Comparison of ENCODE assay signal across 25 cellular contexts in genomic region chr1:203954293-203954692, GRCh38.
A peak's percentile ranks its signal among the peaks of the same experiment; 100 is the strongest.
DNase-seq lines count a peak whose midpoint lies in the region; FAIRE-seq and TF ChIP-seq lines count a peak whose summit lies in the region.
"Had no signal": no experiment of that assay in that cellular context is flagged by ENCODE, and none has a peak within 500 bp of the region (broad histone marks: within the 10 kb centered on the region; RNA-seq: fewer than 3 reads in every experiment).

No MANE protein-coding gene starts in this region.

- TF ChIP-seq CTCF in HL-60 (IDR thresholded peaks at IDR 0.05; ENCODE audit: insufficient read depth, low read length), result no peak
- TF ChIP-seq CTCF in endothelial cell (IDR thresholded peaks at IDR 0.05; ENCODE audit: unreplicated experiment), result no peak
- TF ChIP-seq CTCF in breast epithelium (IDR thresholded peaks at IDR 0.05), result no peak

- H3K4ac ChIP-seq in trophoblast cell (ENCODE audit: low read depth, low read length), result no peak overlapping the region

- no peak overlapping the region for H3K4me2 ChIP-seq in trophoblast cell (ENCODE audit: low read length)
- H3K4me2 ChIP-seq: A549 had no signal

- FAIRE-seq in H54 (lab: Jason Lieb, UNC), result no peak
- FAIRE-seq: A549, GM12878, GM12892, GM18507 had no signal

- H3K79me2 ChIP-seq in trophoblast cell (ENCODE audit: control insufficient read depth, insufficient read depth, low read length, poor library complexity), result no peaks in the 10 kb centered on the region

- no peak overlapping the region for H2AK5ac ChIP-seq in trophoblast cell (ENCODE audit: low read length)

- no peak overlapping the region for H3K23ac ChIP-seq in trophoblast cell (ENCODE audit: low read length)

- H3K9ac ChIP-seq in trophoblast cell (ENCODE audit: low read length), result no peak overlapping the region
- H3K9ac ChIP-seq: BLaER1 treated with 17β-estradiol and CSF1 and Interleukin-3, amounts not matched to agents 10 nM and 100 nM had no signal

- H4K8ac ChIP-seq in trophoblast cell (ENCODE audit: low read depth, low read length), result no peak overlapping the region

- no peaks in the 10 kb centered on the region for H3K79me1 ChIP-seq in trophoblast cell (ENCODE audit: low read length)

- DNase-seq in HL-60 (ENCODE audit: low read depth in 1 of 2, low spot score in 1 of 2) (no peak), endothelial cell (ENCODE audit: low spot score) (no peak), trophoblast cell (peak in 1 of 2 donors; percentile 18), A172 (ENCODE audit: low spot score) (no peak), H54 (ENCODE audit: insufficient read length, low spot score) (no peak), breast epithelium (ENCODE audit: low spot score in 2 of 2) (no peak)
- DNase-seq in activated CD8-positive, alpha-beta memory T cell treated with anti-CD3 and anti-CD28 coated beads, Interleukin-2, amount 50 U/mL, for 48 hours, result no peak
- DNase-seq: 8988T; CD4-positive, alpha-beta memory T cell; CD4-positive, CD25-positive, alpha-beta regulatory T cell; CD8-positive, alpha-beta memory T cell; COR-L47; DMS 273 treated with DMSO at 0.1 percent for 48 hours; DMS153; DMS79; DND-41; EL; GDM1 had no signal

- no peak overlapping the region for H2BK5ac ChIP-seq in trophoblast cell (ENCODE audit: low read depth, low read length, poor library complexity)

- H2BK120ac ChIP-seq in trophoblast cell (ENCODE audit: insufficient read depth, low read length, poor library complexity), result peak overlapping the region; percentile 31

- H3K36me3 ChIP-seq in trophoblast cell (ENCODE audit: control insufficient read depth in 1 of 2, insufficient read depth in 2 of 2, low read length in 2 of 2) (no peaks in the 10 kb centered on the region), breast epithelium (no peaks in the 10 kb centered on the region)

- no peak overlapping the region for H2AFZ ChIP-seq in trophoblast cell (ENCODE audit: insufficient read depth, low read length, poor library complexity)

- no peak overlapping the region for H3K18ac ChIP-seq in trophoblast cell (ENCODE audit: low read length)

- no peak overlapping the region for H4K91ac ChIP-seq in trophoblast cell (ENCODE audit: low read depth, low read length)

- H3K9me3 ChIP-seq in trophoblast cell (ENCODE audit: insufficient read depth, low read depth, low read length) (peaks cover 6% of the 10 kb centered on the region), breast epithelium (peaks cover 11 to 22% of the 10 kb centered on the region in 2 donors)

- H3K27me3 ChIP-seq in HL-60 (ENCODE audit: insufficient read depth, poor library complexity, severe bottlenecking), result no peaks in the 10 kb centered on the region
- H3K27me3 ChIP-seq in trophoblast cell (ENCODE audit: insufficient read depth, low read length), result no peaks in the 10 kb centered on the region
- no peaks in the 10 kb centered on the region for H3K27me3 ChIP-seq in breast epithelium
- H3K27me3 ChIP-seq: BLaER1 treated with 17β-estradiol and CSF1 and Interleukin-3, amounts not matched to agents 10 nM and 100 nM had no signal

- H3K36me3 Mint-ChIP-seq in endothelial cell (ENCODE audit: low read depth, unreplicated experiment), result peaks cover 19% of the 10 kb centered on the region
- H3K36me3 Mint-ChIP-seq: CD4-positive, CD25-positive, alpha-beta regulatory T cell had no signal

- H3K14ac ChIP-seq in trophoblast cell (ENCODE audit: low read length), result no peak overlapping the region

- H3K27ac ChIP-seq in HL-60 (replicated peaks), result peak overlapping the region; percentile 68
- no peak overlapping the region for H3K27ac ChIP-seq in trophoblast cell (ENCODE audit: low read depth, low read length)
- H3K27ac ChIP-seq in breast epithelium, result no peak overlapping the region
- H3K27ac ChIP-seq: A549, C4-2B had no signal

- no peak overlapping the region for H3K4me3 ChIP-seq in HL-60 (replicated peaks; ENCODE audit: insufficient read depth, low read length)
- no peak overlapping the region for H3K4me3 ChIP-seq in trophoblast cell (ENCODE audit: low read depth, low read length)
- no peak overlapping the region for H3K4me3 ChIP-seq in breast epithelium
- H3K4me3 ChIP-seq: A549, GM12878 had no signal

- H3K4me1 ChIP-seq in trophoblast cell (ENCODE audit: control insufficient read depth in 1 of 2, insufficient read depth in 2 of 2, low read length in 2 of 2) (no peaks in the 10 kb centered on the region), breast epithelium (no peaks in the 10 kb centered on the region)
- H3K4me1 ChIP-seq: A549 had no signal

- peak overlapping the region; percentile 54 for H3K4me3 Mint-ChIP-seq in endothelial cell (ENCODE audit: unreplicated experiment)
- H3K4me3 Mint-ChIP-seq: B cell; CD4-positive, alpha-beta memory T cell; CD4-positive, CD25-positive, alpha-beta regulatory T cell; CD8-positive, alpha-beta memory T cell had no signal

- no peak overlapping the region for H3K27ac Mint-ChIP-seq in endothelial cell (ENCODE audit: unreplicated experiment)
- H3K27ac Mint-ChIP-seq: B cell; CD4-positive, CD25-positive, alpha-beta regulatory T cell; CD8-positive, alpha-beta memory T cell had no signal

- H4K12ac ChIP-seq in trophoblast cell (ENCODE audit: low read depth, low read length), result no peak overlapping the region

- H3K4me1 Mint-ChIP-seq in endothelial cell (ENCODE audit: unreplicated experiment), result no peaks in the 10 kb centered on the region
- H3K4me1 Mint-ChIP-seq: B cell; CD4-positive, alpha-beta memory T cell; CD4-positive, CD25-positive, alpha-beta regulatory T cell; CD8-positive, alpha-beta memory T cell had no signal

- no peak overlapping the region for H2BK12ac ChIP-seq in trophoblast cell (ENCODE audit: low read length)

- intact Hi-C loops in breast epithelium (cut with DNase I; ENCODE audit: low total_unique reads), result no loop called here

- WGBS in trophoblast cell (ENCODE audit: extremely low coverage, insufficient coverage, insufficient read length), result no CpG with 5 or more reads among the region's 5 CpGs

- TF ChIP-seq POLR2A in H54 (IDR thresholded peaks at IDR 0.05; ENCODE audit: low read depth, low read length), result no peak
- TF ChIP-seq POLR2A in breast epithelium (IDR thresholded peaks at IDR 0.05), result no peak

- H3K27me3 Mint-ChIP-seq in endothelial cell (ENCODE audit: unreplicated experiment), result peaks cover 6% of the 10 kb centered on the region

- peaks cover 13% of the 10 kb centered on the region for H3K9me3 Mint-ChIP-seq in endothelial cell (ENCODE audit: unreplicated experiment)
